In genomic region chr9:4371108-4371507, GRCh38 we compare ENCODE assay signal across 12 cellular contexts.
DNase-seq lines count a peak whose midpoint lies in the region; ATAC-seq and TF ChIP-seq lines count a peak whose summit lies in the region.
"Had no signal": no experiment of that assay in that cellular context is flagged by ENCODE, and none has a peak within 500 bp of the region (broad histone marks: within the 10 kb centered on the region; RNA-seq: fewer than 3 reads in every experiment).

No MANE protein-coding gene starts in this region.

- TF ChIP-seq POLR2A in esophagus muscularis mucosa (IDR thresholded peaks at IDR 0.05; ENCODE audit: low read depth) = no peak

- TF ChIP-seq CTCF in esophagus muscularis mucosa (IDR thresholded peaks at IDR 0.05) = no peak

- no peaks in the 10 kb centered on the region for H3K36me3 ChIP-seq in SJCRH30
- H3K36me3 ChIP-seq in esophagus muscularis mucosa = no peaks in the 10 kb centered on the region

- H3K4me3 ChIP-seq in SJCRH30 (no peak overlapping the region), esophagus muscularis mucosa (no peak overlapping the region)

- intact Hi-C loops in esophagus muscularis mucosa (cut with DNase I) = no loop called here

- WGBS in esophagus muscularis mucosa = 55% methylated on average over 5 of the region's 5 CpGs

- H3K4me3 Mint-ChIP-seq in activated CD8-positive, alpha-beta memory T cell treated with anti-CD3 and anti-CD28 coated beads, Interleukin-2, amount 10 ng/mL, durations not matched to agents 7 days and 5 days = no peak overlapping the region
- H3K4me3 Mint-ChIP-seq: activated naive CD8-positive, alpha-beta T cell treated with anti-CD3 and anti-CD28 coated beads, Interleukin-2, amount 50 U/mL, for 24 hours had no signal

- peaks cover 28% of the 10 kb centered on the region for H3K27me3 Mint-ChIP-seq in activated CD8-positive, alpha-beta memory T cell treated with anti-CD3 and anti-CD28 coated beads, Interleukin-2, amount 10 ng/mL, durations not matched to agents 7 days and 5 days

- no peaks in the 10 kb centered on the region for H3K9me3 Mint-ChIP-seq in activated CD8-positive, alpha-beta memory T cell treated with anti-CD3 and anti-CD28 coated beads, Interleukin-2, amount 10 ng/mL, durations not matched to agents 7 days and 5 days (ENCODE audit: low read depth)
- H3K9me3 Mint-ChIP-seq: activated naive CD8-positive, alpha-beta T cell treated with anti-CD3 and anti-CD28 coated beads, Interleukin-2, amount 50 U/mL, for 24 hours had no signal

- H3K4me1 Mint-ChIP-seq in activated CD8-positive, alpha-beta memory T cell treated with anti-CD3 and anti-CD28 coated beads, Interleukin-2, amount 10 ng/mL, durations not matched to agents 7 days and 5 days = no peaks in the 10 kb centered on the region
- H3K4me1 Mint-ChIP-seq: activated naive CD8-positive, alpha-beta T cell treated with anti-CD3 and anti-CD28 coated beads, Interleukin-2, amount 50 U/mL, for 24 hours had no signal

- no peak overlapping the region for H3K27ac Mint-ChIP-seq in activated CD8-positive, alpha-beta memory T cell treated with anti-CD3 and anti-CD28 coated beads, Interleukin-2, amount 10 ng/mL, durations not matched to agents 7 days and 5 days
- H3K27ac Mint-ChIP-seq: activated naive CD8-positive, alpha-beta T cell treated with anti-CD3 and anti-CD28 coated beads, Interleukin-2, amount 50 U/mL, for 24 hours had no signal

- no peaks in the 10 kb centered on the region for H3K9me3 ChIP-seq in SJCRH30 (replicated peaks)
- no peaks in the 10 kb centered on the region for H3K9me3 ChIP-seq in esophagus muscularis mucosa

- ATAC-seq in activated CD8-positive, alpha-beta memory T cell treated with anti-CD3 and anti-CD28 coated beads, Interleukin-2, amount 10 ng/mL, durations not matched to agents 7 days and 5 days = no peak
- ATAC-seq in HG03520 (IDR thresholded peaks at IDR 0.05; ENCODE audit: unreplicated experiment) = no peak
- no peak for ATAC-seq in GM18502 (IDR thresholded peaks at IDR 0.05; ENCODE audit: poor library complexity, unreplicated experiment)
- ATAC-seq: activated naive CD8-positive, alpha-beta T cell treated with anti-CD3 and anti-CD28 coated beads, Interleukin-2, amount 50 U/mL, for 24 hours had no signal

- CTCF ChIA-PET in activated CD8-positive, alpha-beta memory T cell treated with anti-CD3 and anti-CD28 coated beads, Interleukin-2, amount 10 ng/mL, durations not matched to agents 7 days and 5 days (lab: Charles Lee) = no interaction called here

- TF ChIP-seq EP300 in esophagus muscularis mucosa (IDR thresholded peaks at IDR 0.05) = no peak

- no peaks in the 10 kb centered on the region for H3K36me3 Mint-ChIP-seq in activated CD8-positive, alpha-beta memory T cell treated with anti-CD3 and anti-CD28 coated beads, Interleukin-2, amount 10 ng/mL, durations not matched to agents 7 days and 5 days

- DNase-seq in ELF-1 (ENCODE audit: low read depth, low spot score) (peak; percentile 27), SJCRH30 (peak; percentile 11 to 15), esophagus muscularis mucosa (ENCODE audit: extremely low spot score) (peak; percentile 90), non-pigmented ciliary epithelial cell (ENCODE audit: low read depth) (peak; percentile 83), NCI-H446 (lab: John Stamatoyannopoulos, UW) (no peak)
- no peak for DNase-seq in activated CD8-positive, alpha-beta memory T cell treated with anti-CD3 and anti-CD28 coated beads, Interleukin-2, amount 10 ng/mL, durations not matched to agents 7 days and 5 days
- DNase-seq: activated CD8-positive, alpha-beta memory T cell treated with anti-CD3 and anti-CD28 coated beads for 24 hours; activated naive CD8-positive, alpha-beta T cell treated with anti-CD3 and anti-CD28 coated beads, Interleukin-2, amount 50 U/mL, for 24 hours; NCI-H69; SW 1271 had no signal

- H3K27ac ChIP-seq in SJCRH30 (no peak overlapping the region), esophagus muscularis mucosa (replicated peaks in 1 of 4) (no peak overlapping the region)

- no peaks in the 10 kb centered on the region for H3K4me1 ChIP-seq in SJCRH30
- no peaks in the 10 kb centered on the region for H3K4me1 ChIP-seq in esophagus muscularis mucosa

- H3K27me3 ChIP-seq in SJCRH30 (no peaks in the 10 kb centered on the region), esophagus muscularis mucosa (no peaks in the 10 kb centered on the region)

Comparison
In these comparisons a context has a peak if more than half of its experiments do, and no peak if none do; other contexts are left out.
1. DNase-seq: peak in ELF-1 (single experiment), SJCRH30 (2 of 2), esophagus muscularis mucosa (single experiment) and non-pigmented ciliary epithelial cell (single experiment); none in activated CD8-positive, alpha-beta memory T cell treated with anti-CD3 and anti-CD28 coated beads, Interleukin-2, amount 10 ng/mL, durations not matched to agents 7 days and 5 days (single experiment) and NCI-H446 (0 of 2).